Comparison of ENCODE assay signal across 14 cellular contexts in the genomic region with DNA sequence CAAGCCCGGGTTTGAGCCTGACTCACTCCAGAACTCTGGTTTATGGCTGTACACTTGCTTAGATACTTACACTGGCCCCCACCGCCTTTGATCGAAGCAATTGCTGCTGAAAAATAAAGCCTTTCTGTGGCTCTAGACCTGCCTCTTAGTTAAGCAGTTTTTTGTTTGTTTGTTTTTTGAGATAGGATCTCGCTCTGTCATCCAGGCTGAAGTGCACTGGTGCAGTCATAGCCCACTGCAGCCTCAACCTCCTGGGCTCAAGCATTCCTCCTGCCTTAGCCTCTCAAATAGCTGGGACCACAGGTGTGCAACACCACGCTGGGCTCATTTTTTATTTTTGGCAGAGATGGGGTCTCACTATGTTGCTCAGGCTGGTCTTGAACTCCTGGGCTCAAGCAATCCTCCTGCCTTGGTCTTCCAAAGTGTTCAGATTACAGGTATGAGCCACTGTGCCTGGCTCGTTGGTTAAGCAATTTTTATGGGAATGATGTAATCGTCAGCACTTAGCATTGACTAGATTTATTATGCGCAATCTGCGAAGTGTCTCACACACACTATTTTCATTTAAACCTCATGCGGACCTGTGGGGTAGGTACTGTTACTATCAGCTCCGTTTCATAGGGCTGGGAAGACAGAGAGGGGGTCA. TPM values are rescaled to one million over a fixed set of nuclear protein-coding genes. Genes with fewer than 3 reads are reported as not detected.
A peak's percentile ranks its signal among the peaks of the same experiment; 100 is the strongest.
DNase-seq lines count a peak whose midpoint lies in the region; ATAC-seq and TF ChIP-seq lines count a peak whose summit lies in the region.
"Had no signal": no experiment of that assay in that cellular context is flagged by ENCODE, and none has a peak within 500 bp of the region (broad histone marks: within the 10 kb centered on the region; RNA-seq: fewer than 3 reads in every experiment).

No MANE protein-coding gene starts in this region.

- H3K4me1 ChIP-seq in breast epithelium (no peaks in the 10 kb centered on the region), upper lobe of left lung (no peaks in the 10 kb centered on the region)
- H3K4me1 ChIP-seq: SJSA1 had no signal

- TF ChIP-seq EP300 in upper lobe of left lung (IDR thresholded peaks at IDR 0.05) = no peak

- BruUV-seq in MCF 10A (replicated peaks; lab: Mats Ljungman, UMichigan) = no TSS peak

- CTCF ChIA-PET in MCF 10A (lab: Yijun Ruan, JAX) = interaction anchor here (0.6 to 0.9 kb wide), 3 partner anchors 9 to 413 kb away, joined by 3 to 5 read pairs (median 3); no protein-coding TSS in a partner anchor

- POLR2A ChIA-PET in MCF 10A (lab: Yijun Ruan, JAX) = no interaction called here

- TF ChIP-seq POLR2A in breast epithelium (IDR thresholded peaks at IDR 0.05) (no peak), upper lobe of left lung (IDR thresholded peaks at IDR 0.05) (no peak)

- TF ChIP-seq CTCF in MCF 10A (IDR thresholded peaks at IDR 0.05; ENCODE audit: unreplicated experiment) (no peak), breast epithelium (IDR thresholded peaks at IDR 0.05) (no peak), upper lobe of left lung (IDR thresholded peaks at IDR 0.05) (no peak)

- H3K27ac ChIP-seq in breast epithelium (no peak overlapping the region), upper lobe of left lung (no peak overlapping the region)
- H3K27ac ChIP-seq: C4-2B, KMS-11, SJSA1 had no signal

- H3K36me3 ChIP-seq in breast epithelium = peaks cover 7% of the 10 kb centered on the region
- peaks cover 56 to 100% (median 94%) of the 10 kb centered on the region in 4 donors for H3K36me3 ChIP-seq in upper lobe of left lung

- no peaks in the 10 kb centered on the region for H3K9me3 Mint-ChIP-seq in MCF 10A (ENCODE audit: unreplicated experiment)

- no peak overlapping the region for H3K4me3 Mint-ChIP-seq in MCF 10A (ENCODE audit: unreplicated experiment)

- 83 to 91% methylated on average over 11 of the region's 11 CpGs for WGBS in upper lobe of left lung, 2 donors

- H3K9me3 ChIP-seq in breast epithelium (no peaks in the 10 kb centered on the region), upper lobe of left lung (no peaks in the 10 kb centered on the region)
- H3K9me3 ChIP-seq: SJSA1 had no signal

- no peaks in the 10 kb centered on the region for H3K27me3 Mint-ChIP-seq in MCF 10A (ENCODE audit: insufficient read depth, unreplicated experiment)

- intact Hi-C loops in MCF 10A (cut with micrococcal nuclease) (no loop called here), breast epithelium (cut with DNase I; ENCODE audit: low total_unique reads) (no loop called here)

- H3K36me3 Mint-ChIP-seq in MCF 10A (ENCODE audit: insufficient read depth, unreplicated experiment) = peaks cover 92% of the 10 kb centered on the region

- no peaks in the 10 kb centered on the region for H3K27me3 ChIP-seq in breast epithelium
- no peaks in the 10 kb centered on the region for H3K27me3 ChIP-seq in upper lobe of left lung
- H3K27me3 ChIP-seq: SJSA1 had no signal

- ATAC-seq in upper lobe of left lung (ENCODE audit: low FRiP score in 2 of 2) = no peak

- H3K27ac Mint-ChIP-seq in MCF 10A (ENCODE audit: low read depth, unreplicated experiment) = peak overlapping the region; percentile 23

- no peak overlapping the region for H3K4me3 ChIP-seq in breast epithelium
- no peak overlapping the region for H3K4me3 ChIP-seq in upper lobe of left lung
- H3K4me3 ChIP-seq: SJSA1 had no signal

- DNase-seq in MCF 10A (ENCODE audit: unreplicated experiment) = peak; percentile 24
- DNase-seq in breast epithelium (ENCODE audit: low spot score in 2 of 2) = no peak
- DNase-seq in amniotic epithelial cell (ENCODE audit: low read depth) = peak; percentile 26
- DNase-seq in mesenteric fat pad (ENCODE audit: low spot score) = peak; percentile 24
- DNase-seq in NCI-H446 treated with DMSO at 0.1 percent for 48 hours (lab: John Stamatoyannopoulos, UW) = no peak
- no peak for DNase-seq in upper lobe of left lung
- DNase-seq in GF-D8 (lab: John Stamatoyannopoulos, UW) = no peak
- DNase-seq: NCI-H1105 treated with DMSO at 0.1 percent for 48 hours, NCI-H187 treated with DMSO at 0.1 percent for 48 hours, NCI-H69, OCI-M1 had no signal

- H3K4me1 Mint-ChIP-seq in MCF 10A (ENCODE audit: insufficient read depth, unreplicated experiment) = no peaks in the 10 kb centered on the region

RNA-seq across cellular contexts. Expression of gene PPP2R1A, which starts 22.2 kb away (rescaled TPM):
- 194 and 211 TPM in 2 replicates for total RNA-seq in MCF 10A (2022)
- total RNA-seq in breast epithelium = 100 to 1,000 TPM; 145 to 198 (median 175) TPM
- 184 TPM for total RNA-seq in mesenteric fat pad
- 100 to 1,000 TPM in 5 of 6 donors, 10 to 100 TPM in 1; 90.1 to 214 (median 177) TPM for total RNA-seq in upper lobe of left lung

RNA-seq across cellular contexts. Expression of gene ZNF836, which starts 40.6 kb away (rescaled TPM):
- total RNA-seq in MCF 10A (2022) (4.3 and 7.7 TPM in 2 replicates), breast epithelium (10 to 100 TPM; 10.2 to 21.8 (median 16.4) TPM), mesenteric fat pad (8.2 TPM), upper lobe of left lung (10 to 100 TPM in 5 of 6 donors, 1 to 10 TPM in 1; 8.4 to 24.3 (median 14.7) TPM)

RNA-seq across cellular contexts. Expression of gene ZNF766, which starts 57.3 kb away (rescaled TPM):
- total RNA-seq in MCF 10A (2022) (11.5 and 16.0 TPM in 2 replicates), breast epithelium (10 to 100 TPM; 10.9 to 21.1 (median 18.4) TPM), mesenteric fat pad (10.1 TPM), upper lobe of left lung (10 to 100 TPM in 4 of 6 donors, 1 to 10 TPM in 2; 4.0 to 20.0 (median 14.7) TPM)

Comparison
In these comparisons a context has a peak if more than half of its experiments do, and no peak if none do; other contexts are left out.
1. DNase-seq: peak in MCF 10A (single experiment), amniotic epithelial cell (single experiment) and mesenteric fat pad (single experiment); none in breast epithelium (0 of 2), NCI-H446 treated with DMSO at 0.1 percent for 48 hours (single experiment), upper lobe of left lung (0 of 2) and GF-D8 (single experiment).